1 cellular context compared by ENCODE assay signal in the genomic region with DNA sequence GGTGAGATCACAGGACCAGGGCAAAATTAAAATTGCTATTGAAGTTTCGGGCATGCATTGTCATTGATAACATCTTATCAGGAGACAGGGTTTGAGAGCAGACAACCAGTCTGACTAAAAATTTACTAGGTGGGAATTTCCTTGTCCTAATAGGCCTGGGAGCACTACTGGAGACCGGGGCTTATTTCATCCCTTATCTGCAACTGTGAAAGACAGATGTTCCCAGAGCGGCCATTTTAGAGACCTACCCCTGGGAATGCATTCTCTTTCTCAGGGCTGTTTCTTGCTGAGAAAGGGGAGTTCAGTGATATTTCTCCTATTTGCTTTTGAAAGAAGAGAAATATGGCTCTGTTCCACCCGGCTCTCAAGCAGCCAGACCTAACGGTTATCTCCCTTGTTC.
A peak's percentile ranks its signal among the peaks of the same experiment; 100 is the strongest.
TF ChIP-seq lines count a peak whose summit lies in the region.

No MANE protein-coding gene starts in this region.

TF ChIP-seq in HCT116, 20 proteins besides CTCF, POLR2A, EP300 and RAD21:
- peak; percentile 38; the same call in 1 of the 2 replicates for TF ChIP-seq CBX3 (IDR thresholded peaks at IDR 0.05; ENCODE audit: low read depth)
